ENCODE assay signal across 25 cellular contexts in the genomic region with DNA sequence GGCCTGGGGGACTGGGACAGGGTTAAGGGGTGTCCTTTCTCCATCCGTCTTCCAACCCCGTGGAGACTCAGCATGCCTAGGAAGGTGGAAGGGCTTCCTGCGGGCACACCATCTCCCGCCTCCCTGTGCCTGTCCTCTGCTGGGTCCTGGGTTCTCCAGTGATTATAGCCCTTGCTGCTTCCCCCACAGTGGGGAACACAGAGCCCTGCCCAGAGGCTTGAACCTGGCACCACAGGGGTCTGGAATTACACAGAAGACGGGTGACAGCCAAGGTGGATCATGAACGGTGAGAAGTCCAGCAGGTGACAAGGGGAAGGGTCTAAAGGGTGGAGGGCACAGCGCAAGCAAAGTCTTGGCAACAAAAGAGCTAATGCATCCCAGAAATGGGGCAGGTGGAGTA. TPM values are rescaled to one million over a fixed set of nuclear protein-coding genes. Genes with fewer than 3 reads are reported as not detected.
DNase-seq lines count a peak whose midpoint lies in the region; ATAC-seq, FAIRE-seq and TF ChIP-seq lines count a peak whose summit lies in the region.
"Had no signal": no experiment of that assay in that cellular context is flagged by ENCODE, and none has a peak within 500 bp of the region (broad histone marks: within the 10 kb centered on the region; RNA-seq: fewer than 3 reads in every experiment).

No MANE protein-coding gene starts in this region.

- no peaks in the 10 kb centered on the region for H4K20me1 ChIP-seq in osteoblast (ENCODE audit: insufficient read depth, low read length)

- TF ChIP-seq CTCF in right atrium auricular region (IDR thresholded peaks at IDR 0.05) (no peak), dorsolateral prefrontal cortex (IDR thresholded peaks at IDR 0.05 in 54 of 56, conservative IDR thresholded peaks at IDR 0.05 in 2 of 56; ENCODE audit: low read depth in 1 of 56, partially characterized antibody in 56 of 56) (no peak), osteoblast (IDR thresholded peaks at IDR 0.05; ENCODE audit: extremely low read depth, low read depth, low read length) (no peak), uterus (IDR thresholded peaks at IDR 0.05) (no peak)

- H3K79me2 ChIP-seq in osteoblast (ENCODE audit: insufficient read depth, low read length) = peaks cover 6% of the 10 kb centered on the region

- peaks cover 13% of the 10 kb centered on the region for H3K36me3 ChIP-seq in right atrium auricular region
- peaks cover 19% of the 10 kb centered on the region for H3K36me3 ChIP-seq in osteoblast (ENCODE audit: insufficient read depth, low read length)
- no peaks in the 10 kb centered on the region for H3K36me3 ChIP-seq in uterus
- H3K36me3 ChIP-seq: MG63 had no signal

- no peaks in the 10 kb centered on the region for H3K27me3 ChIP-seq in right atrium auricular region
- H3K27me3 ChIP-seq in dorsolateral prefrontal cortex = no peaks in the 10 kb centered on the region
- H3K27me3 ChIP-seq in osteoblast (ENCODE audit: insufficient read depth, low read length) = no peaks in the 10 kb centered on the region
- no peaks in the 10 kb centered on the region for H3K27me3 ChIP-seq in uterus
- H3K27me3 ChIP-seq: MG63, pancreas, testis had no signal

- no peak for ATAC-seq in left ventricle myocardium superior
- no peak for ATAC-seq in GM18909 (IDR thresholded peaks at IDR 0.05; ENCODE audit: poor library complexity, unreplicated experiment)
- ATAC-seq in HG02884 (IDR thresholded peaks at IDR 0.05; ENCODE audit: unreplicated experiment) = no peak
- ATAC-seq: activated T-helper 17 cell treated with anti-CD3 and anti-CD28 coated beads, Interleukin-2, amount 50 U/mL, for 72 hours; pancreas had no signal

- no peak overlapping the region for H3K4me2 ChIP-seq in osteoblast (ENCODE audit: insufficient read depth, low read length)

- H2AFZ ChIP-seq in osteoblast (ENCODE audit: low read length) = no peak overlapping the region
- H2AFZ ChIP-seq: GM23248, PC-9 had no signal

- intact Hi-C loops in left ventricle myocardium superior (cut with micrococcal nuclease) (no loop called here), dorsolateral prefrontal cortex (cut with DNase I) (no loop called here), uterus (cut with DNase I; ENCODE audit: low total_unique reads) (no loop called here)

- H3K4me3 ChIP-seq in right atrium auricular region (no peak overlapping the region), dorsolateral prefrontal cortex (no peak overlapping the region), osteoblast (ENCODE audit: insufficient read depth, low read length) (no peak overlapping the region), uterus (no peak overlapping the region)
- H3K4me3 ChIP-seq: GM23248, MG63, pancreas, PC-9, testis had no signal

- H3K9me3 ChIP-seq in right atrium auricular region = no peaks in the 10 kb centered on the region
- no peaks in the 10 kb centered on the region for H3K9me3 ChIP-seq in osteoblast (ENCODE audit: low read depth, low read length)
- H3K9me3 ChIP-seq in uterus = no peaks in the 10 kb centered on the region
- H3K9me3 ChIP-seq: MG63, pancreas, testis had no signal

- H3K4me1 ChIP-seq in right atrium auricular region (peaks cover 0 to 66% of the 10 kb centered on the region in 2 donors), osteoblast (ENCODE audit: insufficient read depth, low read length) (peaks cover 33% of the 10 kb centered on the region), uterus (peaks cover 9 to 34% of the 10 kb centered on the region in 2 donors)

- no peak for TF ChIP-seq POLR2A in uterus (IDR thresholded peaks at IDR 0.05)

- DNase-seq in right atrium auricular region (ENCODE audit: low spot score) (no peak), left ventricle myocardium superior (no peak), dorsolateral prefrontal cortex (no peak), osteoblast (ENCODE audit: insufficient read length, low spot score, missing footprints) (peak; percentile 72), uterus (no peak), GM19239 (ENCODE audit: insufficient read length, low spot score) (no peak)
- DNase-seq: activated CD4-positive, CD25-positive, alpha-beta regulatory T cell; CD4-positive, CD25-positive, alpha-beta regulatory T cell; DMS79; kidney; NCI-H146; NCI-H2171 treated with DMSO at 0.1 percent for 48 hours; pancreas; PC-9; small intestine; stimulated activated CD4-positive, alpha-beta T cell treated with anti-CD3 and anti-CD28 coated beads, Interleukin-4, amount 100 ng/mL, for 4 hours; testis had no signal

- no peak for FAIRE-seq in GM19239 (lab: Jason Lieb, UNC)
- FAIRE-seq: endometrium, kidney, pancreas, small intestine had no signal

- H3K27ac ChIP-seq in right atrium auricular region (peak overlapping the region; percentile 32 to 92), dorsolateral prefrontal cortex (peak overlapping the region; percentile 76 to 100 (median 100)), osteoblast (ENCODE audit: low read depth, low read length) (no peak overlapping the region), uterus (peak overlapping the region; percentile 97 to 99)

RNA-seq across cellular contexts. Expression of gene SEMA3B, which starts 6.2 kb away (rescaled TPM):
- total RNA-seq in right atrium auricular region (10 to 100 TPM; 15.4 to 20.0 TPM), left ventricle myocardium superior (20.6 TPM), dorsolateral prefrontal cortex (100 to 1,000 TPM in 85 of 120 experiments, 10 to 100 TPM in 35; 36.0 to 486 (median 135) TPM), osteoblast (5.9 and 10.1 TPM in 2 replicates), uterus (100 to 1,000 TPM in 1 of 4 donors, 10 to 100 TPM in 3; 24.1 to 113 (median 77.2) TPM)

RNA-seq across cellular contexts. Expression of gene LSMEM2, which starts 16.1 kb away (rescaled TPM):
- total RNA-seq in right atrium auricular region (10 to 100 TPM in 1 of 2 donors, 1 to 10 TPM in 1; 9.0 to 10.6 TPM), left ventricle myocardium superior (31.6 TPM), dorsolateral prefrontal cortex (1 to 10 TPM in 95 of 120 experiments, under 1 TPM in 23, not detected in 2; 0.31 to 7.4 (median 1.7) TPM), osteoblast (not detected in 2 replicates), uterus (1 to 10 TPM in 1 of 4 donors, under 1 TPM in 1, not detected in 2; 0.90 to 1.5 TPM)
- total RNA-seq: activated CD8-positive, alpha-beta memory T cell treated with anti-CD3 and anti-CD28 coated beads for 36 hours; CD4-positive, CD25-positive, alpha-beta regulatory T cell; GM23248; SK-MEL-5 had no signal

RNA-seq across cellular contexts. Expression of gene GNAI2, which starts 26.8 kb away (rescaled TPM):
- 100 to 1,000 TPM in 1 of 2 donors, 10 to 100 TPM in 1; 72.1 to 127 TPM for total RNA-seq in right atrium auricular region
- total RNA-seq in left ventricle myocardium superior = 137 TPM
- 100 to 1,000 TPM; 117 to 240 (median 161) TPM for total RNA-seq in dorsolateral prefrontal cortex
- 223 and 248 TPM in 2 replicates for total RNA-seq in osteoblast
- total RNA-seq in uterus = 100 to 1,000 TPM; 123 to 325 (median 173) TPM

RNA-seq across cellular contexts. Expression of gene IFRD2, which starts 29.5 kb away (rescaled TPM):
- total RNA-seq in right atrium auricular region (10 to 100 TPM; 51.0 to 58.5 TPM), left ventricle myocardium superior (79.3 TPM), dorsolateral prefrontal cortex (10 to 100 TPM; 15.0 to 46.2 (median 28.8) TPM), osteoblast (60.4 and 65.1 TPM in 2 replicates), uterus (10 to 100 TPM; 14.1 to 81.5 (median 25.1) TPM)

RNA-seq across cellular contexts. Expression of gene HYAL3, which starts 36.4 kb away (rescaled TPM):
- total RNA-seq in right atrium auricular region = 1 to 10 TPM in 1 of 2 donors, under 1 TPM in 1; 0.74 to 3.5 TPM
- total RNA-seq in left ventricle myocardium superior = 0.92 TPM
- total RNA-seq in dorsolateral prefrontal cortex = 10 to 100 TPM in 25 of 120 experiments, 1 to 10 TPM in 95; 3.0 to 14.8 (median 8.4) TPM
- 1.8 and 4.1 TPM in 2 replicates for total RNA-seq in osteoblast
- total RNA-seq in uterus = 1 to 10 TPM in 3 of 4 donors, not detected in 1; 1.9 to 3.9 (median 3.3) TPM
